In genomic region chr16:53052519-53053501, GRCh38 we compare ENCODE assay signal across 8 cellular contexts. TPM values are rescaled to one million over a fixed set of nuclear protein-coding genes. Genes with fewer than 3 reads are reported as not detected.
A peak's percentile ranks its signal among the peaks of the same experiment; 100 is the strongest.
DNase-seq lines count a peak whose midpoint lies in the region; ATAC-seq and TF ChIP-seq lines count a peak whose summit lies in the region.

TSS of gene CHD9NB (minus strand) at chr16:53052897. CDS start at chr16:53044158, 8,739 bp downstream.

- peaks cover 0 to 2% (median 0%) of the 10 kb centered on the region in 5 experiments for H3K9me3 Mint-ChIP-seq in brain

- H3K4me1 Mint-ChIP-seq in brain = peaks cover 43% of the 10 kb centered on the region

- H3K36me3 Mint-ChIP-seq in brain = no peaks in the 10 kb centered on the region

- peak within 1 kb of the TSS in 4 of 5 experiments; percentile 35 to 88 (median 44) for H3K27ac Mint-ChIP-seq in brain

- intact Hi-C loops in left ventricle myocardium superior (cut with micrococcal nuclease) = loop anchor here (10.0 kb wide), 1 partner anchor 152 kb away; no protein-coding TSS in a partner anchor
- intact Hi-C loops in Right ventricle myocardium superior (cut with DNase I) = loop anchor here (10.0 kb wide), 2 partner anchors 102 to 232 kb away; no protein-coding TSS in a partner anchor

- peak within 1 kb of the TSS; percentile 23 to 97 (median 63) for H3K4me3 Mint-ChIP-seq in brain

- ATAC-seq in left ventricle myocardium superior = peak; percentile 5
- ATAC-seq in Right ventricle myocardium superior (ENCODE audit: poor library complexity) = no peak
- no peak for ATAC-seq in GM19023 (IDR thresholded peaks at IDR 0.05; ENCODE audit: unreplicated experiment)

- peaks cover 5% of the 10 kb centered on the region for H3K27me3 Mint-ChIP-seq in brain

- no peak for TF ChIP-seq CTCF in brain (conservative IDR thresholded peaks at IDR 0.05)

- DNase-seq in left ventricle myocardium superior (no peak), Right ventricle myocardium superior (no peak), MV-4-11 (lab: John Stamatoyannopoulos, UW) (peak; percentile 81), mesenteric fat pad (ENCODE audit: low spot score) (peak; percentile 2), NCI-H1436 treated with DMSO at 0.1 percent for 48 hours (lab: John Stamatoyannopoulos, UW) (no peak), cortex of kidney (lab: John Stamatoyannopoulos, UW) (no peak)

RNA-seq across cellular contexts. Expression of gene CHD9NB, which starts in this region (rescaled TPM):
- total RNA-seq in left ventricle myocardium superior = 0.97 TPM
- total RNA-seq in Right ventricle myocardium superior = 0.86 TPM
- polyA plus RNA-seq in brain (ENCODE audit: insufficient read depth, low read depth, low replicate concordance) = 0.19 TPM
- 0.48 TPM for total RNA-seq in mesenteric fat pad

Comparison
In these comparisons a context has a peak if more than half of its experiments do, and no peak if none do; other contexts are left out.
1. Peak in ATAC-seq in left ventricle myocardium superior; RNA of the gene not detected or under 1 TPM.
2. Peak in DNase-seq in mesenteric fat pad; RNA of the gene not detected or under 1 TPM.